In genomic region chrX:54446084-54446483, GRCh38 we compare ENCODE assay signal across 1 cellular context.
TF ChIP-seq lines count a peak whose summit lies in the region.

No MANE protein-coding gene starts in this region.

TF ChIP-seq in K562, 482 proteins besides CTCF, POLR2A, EP300 and RAD21 (continued from another document):
- no peak for TF ChIP-seq ARID3B (CRISPR knock-in tag; IDR thresholded peaks at IDR 0.05; ENCODE audit: borderline replicate concordance)
- no peak for TF ChIP-seq NFATC3 (IDR thresholded peaks at IDR 0.05)
- peak; percentile 59 for TF ChIP-seq POLR2G (IDR thresholded peaks at IDR 0.05; ENCODE audit: low read depth, low read length)
- TF ChIP-seq PHB2 (IDR thresholded peaks at IDR 0.05; ENCODE audit: low read depth): no peak
- TF ChIP-seq ATF6 (CRISPR knock-in tag; IDR thresholded peaks at IDR 0.05): no peak
- no peak for TF ChIP-seq CBX2 (IDR thresholded peaks at IDR 0.05; ENCODE audit: insufficient read depth, low read length, poor library complexity, severe bottlenecking)
- TF ChIP-seq RBFOX2 (IDR thresholded peaks at IDR 0.05; ENCODE audit: low read depth, low read length): peak; percentile 36; the same call in 1 of the 2 replicates
- TF ChIP-seq ARID1B (IDR thresholded peaks at IDR 0.05): no peak
- TF ChIP-seq ZNF408 (CRISPR knock-in tag; IDR thresholded peaks at IDR 0.05; ENCODE audit: low read depth): no peak
- TF ChIP-seq RUNX1 (IDR thresholded peaks at IDR 0.05; ENCODE audit: low read depth): no peak
- no peak for TF ChIP-seq ZKSCAN3 (CRISPR knock-in tag; IDR thresholded peaks at IDR 0.05)
- no peak for TF ChIP-seq CAMTA2 (CRISPR knock-in tag; conservative IDR thresholded peaks at IDR 0.05)
TF ChIP-seq in K562: peak in this region for 2.
